In the genomic region with DNA sequence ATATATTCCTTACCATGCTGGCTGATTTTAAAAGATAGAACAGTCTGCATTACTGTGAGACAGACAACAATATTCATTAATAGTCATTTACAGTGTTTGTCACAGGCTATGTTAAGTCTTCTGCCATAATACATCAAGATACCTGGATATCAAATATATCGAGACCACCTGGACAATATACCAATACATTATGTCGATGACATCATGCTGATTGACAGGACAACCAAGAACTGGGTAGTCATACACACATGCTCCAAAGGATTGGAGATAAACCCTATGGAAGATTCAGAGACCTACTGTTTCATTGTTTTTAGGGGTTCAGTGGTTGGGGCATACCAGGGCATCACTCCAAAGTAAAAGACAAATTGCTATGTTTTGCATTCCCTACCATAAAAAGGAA, we compare ENCODE assay signal across 2 cellular contexts.
TF ChIP-seq lines count a peak whose summit lies in the region.

No MANE protein-coding gene starts in this region.

TF ChIP-seq in HepG2, 621 proteins besides CTCF, POLR2A, EP300 and RAD21:
- TF ChIP-seq GABPA (IDR thresholded peaks at IDR 0.05; ENCODE audit: low read depth, low read length) (no peak), GABPA (CRISPR knock-in tag; IDR thresholded peaks at IDR 0.05; ENCODE audit: low read depth) (no peak), ATF7 (IDR thresholded peaks at IDR 0.05) (peak; percentile 86), ATF7 (CRISPR knock-in tag; IDR thresholded peaks at IDR 0.05) (no peak)
TF ChIP-seq in HepG2: peak in this region for 1.

TF ChIP-seq in K562, 482 proteins besides CTCF, POLR2A, EP300 and RAD21:
- TF ChIP-seq ATF3 (IDR thresholded peaks at IDR 0.05) (peak; percentile 63), ATF3 (CRISPR knock-in tag; conservative IDR thresholded peaks at IDR 0.05) (no peak), PKNOX1 (IDR thresholded peaks at IDR 0.05) (peak; percentile 62; the same call in 1 of the 2 replicates), ZNF146 (CRISPR knock-in tag; IDR thresholded peaks at IDR 0.05; ENCODE audit: unreplicated experiment) (no peak)
